In genomic region chr6:150143521-150144293, GRCh38 we compare ENCODE assay signal across 8 cellular contexts. TPM values are rescaled to one million over a fixed set of nuclear protein-coding genes. Genes with fewer than 3 reads are reported as not detected.
A peak's percentile ranks its signal among the peaks of the same experiment; 100 is the strongest.
DNase-seq lines count a peak whose midpoint lies in the region; ATAC-seq, FAIRE-seq and TF ChIP-seq lines count a peak whose summit lies in the region.

No MANE protein-coding gene starts in this region.

- no peak overlapping the region for H3K9ac ChIP-seq in HepG2 (ENCODE audit: insufficient read depth, low read depth, low read length)

- no peak for TF ChIP-seq POLR2A in body of pancreas (IDR thresholded peaks at IDR 0.05)
- no peak for TF ChIP-seq POLR2A in HepG2 (IDR thresholded peaks at IDR 0.05; ENCODE audit: insufficient read depth in 1 of 2, low read depth in 2 of 2, low read length in 2 of 2)
- TF ChIP-seq POLR2A in upper lobe of left lung (IDR thresholded peaks at IDR 0.05): no peak

- CTCF ChIA-PET in activated CD4-positive, alpha-beta T cell treated with anti-CD3 and anti-CD28 coated beads for 36 hours (lab: Charles Lee): interaction anchor here (1.4 kb wide), 1 partner anchor 15 kb away, joined by 3 read pairs; no protein-coding TSS in a partner anchor
- CTCF ChIA-PET in HepG2 (lab: Yijun Ruan, JAX; ENCODE audit: low intra/inter-chr PET ratio, low total read pairs): no interaction called here

- no peaks in the 10 kb centered on the region for H4K20me1 ChIP-seq in HepG2 (ENCODE audit: insufficient read depth, low read length)

- no peak overlapping the region for H3K4me3 Mint-ChIP-seq in activated CD4-positive, alpha-beta T cell treated with anti-CD3 and anti-CD28 coated beads for 36 hours

- H3K36me3 Mint-ChIP-seq in activated CD4-positive, alpha-beta T cell treated with anti-CD3 and anti-CD28 coated beads for 36 hours (ENCODE audit: low read depth): no peaks in the 10 kb centered on the region

- WGBS in body of pancreas, 2 donors: 2% methylated on average over 32 to 52 of the region's 53 CpGs
- 29% methylated on average over 26 of the region's 53 CpGs for WGBS in HepG2 (ENCODE audit: low lambda C conversion rate)
- WGBS in upper lobe of left lung, 2 donors: 5 to 12% methylated on average over 12 to 37 of the region's 53 CpGs

- H3K27ac ChIP-seq in body of pancreas (no peak overlapping the region), HepG2 (ENCODE audit: extremely low read length, insufficient read depth, low read length) (no peak overlapping the region), upper lobe of left lung (peak overlapping the region in 3 of 4 donors; percentile 59 to 75 (median 72))

- H3K4me1 ChIP-seq in body of pancreas (peaks cover 22% of the 10 kb centered on the region), HepG2 (ENCODE audit: insufficient read depth, low read length) (no peaks in the 10 kb centered on the region), upper lobe of left lung (peaks cover 18 to 30% (median 21%) of the 10 kb centered on the region in 4 donors)

- no peaks in the 10 kb centered on the region for H3K9me3 ChIP-seq in body of pancreas
- H3K9me3 ChIP-seq in HepG2 (ENCODE audit: low read length): no peaks in the 10 kb centered on the region
- H3K9me3 ChIP-seq in upper lobe of left lung: no peaks in the 10 kb centered on the region

- peak; percentile 11 for DNase-seq in activated CD4-positive, alpha-beta T cell treated with anti-CD3 and anti-CD28 coated beads for 36 hours
- no peak for DNase-seq in activated CD4-positive, alpha-beta T cell treated with anti-CD3 and anti-CD28 coated beads, Interleukin-2, amount 50 U/mL, for 48 hours
- DNase-seq in body of pancreas: peak in 1 of 4 donors; percentile 13
- no peak for DNase-seq in HepG2 (ENCODE audit: low spot score)
- peak; percentile 36 to 85 for DNase-seq in upper lobe of left lung
- no peak for DNase-seq in HTR-8/SVneo (ENCODE audit: insufficient read length, low spot score)

- H3K4me3 ChIP-seq in body of pancreas (peak overlapping the region in 1 of 2 donors; percentile 31), HepG2 (replicated peaks in 1 of 3; ENCODE audit: insufficient read depth in 1 of 3, low read depth in 2 of 3, low read length in 3 of 3) (no peak overlapping the region), upper lobe of left lung (peak overlapping the region; percentile 22 to 64 (median 58))

- no peaks in the 10 kb centered on the region for H3K79me2 ChIP-seq in HepG2 (ENCODE audit: insufficient read depth, low read length)

- no peak for ATAC-seq in activated CD4-positive, alpha-beta T cell treated with anti-CD3 and anti-CD28 coated beads for 36 hours
- ATAC-seq in body of pancreas: peak; percentile 17
- ATAC-seq in HepG2: peak; percentile 60
- peak; percentile 12 to 22 for ATAC-seq in upper lobe of left lung (ENCODE audit: low FRiP score in 2 of 2)
- ATAC-seq in HG03095 (IDR thresholded peaks at IDR 0.05; ENCODE audit: unreplicated experiment): no peak
- ATAC-seq in GM18517 (IDR thresholded peaks at IDR 0.05; ENCODE audit: unreplicated experiment): no peak

- H3K9me3 Mint-ChIP-seq in activated CD4-positive, alpha-beta T cell treated with anti-CD3 and anti-CD28 coated beads for 36 hours (ENCODE audit: low read depth): no peaks in the 10 kb centered on the region

- POLR2A ChIA-PET in activated CD4-positive, alpha-beta T cell treated with anti-CD3 and anti-CD28 coated beads for 36 hours (lab: Charles Lee): no interaction called here
- POLR2A ChIA-PET in HepG2 (lab: Yijun Ruan, JAX): no interaction called here

- peaks cover 18% of the 10 kb centered on the region for H3K4me1 Mint-ChIP-seq in activated CD4-positive, alpha-beta T cell treated with anti-CD3 and anti-CD28 coated beads for 36 hours

- intact Hi-C loops in activated CD4-positive, alpha-beta T cell treated with anti-CD3 and anti-CD28 coated beads for 36 hours (cut with DNase I, micrococcal nuclease): no loop called here
- intact Hi-C loops in body of pancreas (cut with DNase I) (no loop called here), HepG2 (cut with micrococcal nuclease; ENCODE audit: unreplicated experiment) (no loop called here)

- TF ChIP-seq RAD21 in HepG2 (CRISPR knock-in tag; IDR thresholded peaks at IDR 0.05): no peak

- no TSS peak for BruUV-seq in HepG2 (replicated peaks; lab: Mats Ljungman, UMichigan)

- peaks cover 67% of the 10 kb centered on the region for H3K27me3 Mint-ChIP-seq in activated CD4-positive, alpha-beta T cell treated with anti-CD3 and anti-CD28 coated beads for 36 hours

- H2AFZ ChIP-seq in HepG2 (ENCODE audit: low read length): no peak overlapping the region

- in situ Hi-C loops in HepG2 (cut with HindIII; ENCODE audit: extremely low pct_ligation_motif_present, low pct_unique_long_range_greater_than_20kb): no loop called here

- TF ChIP-seq EP300 in HepG2 (IDR thresholded peaks at IDR 0.05; ENCODE audit: low read depth in 2 of 2, low read length in 2 of 2) (no peak), HepG2 (CRISPR knock-in tag; IDR thresholded peaks at IDR 0.05; ENCODE audit: borderline replicate concordance) (no peak), upper lobe of left lung (IDR thresholded peaks at IDR 0.05) (no peak)

- H3K27me3 ChIP-seq in body of pancreas: peaks cover 0 to 5% of the 10 kb centered on the region in 2 donors
- peaks cover 4 to 60% of the 10 kb centered on the region in 2 experiments for H3K27me3 ChIP-seq in HepG2 (ENCODE audit: control insufficient read depth in 1 of 2, insufficient read depth in 2 of 2, low read length in 2 of 2)
- H3K27me3 ChIP-seq in upper lobe of left lung: peaks cover 0 to 23% (median 15%) of the 10 kb centered on the region in 4 donors

- H3K27ac Mint-ChIP-seq in activated CD4-positive, alpha-beta T cell treated with anti-CD3 and anti-CD28 coated beads for 36 hours: no peak overlapping the region

- TF ChIP-seq CTCF in body of pancreas (IDR thresholded peaks at IDR 0.05): no peak
- TF ChIP-seq CTCF in HepG2 (CRISPR knock-in tag; IDR thresholded peaks at IDR 0.05): no peak
- TF ChIP-seq CTCF in upper lobe of left lung (IDR thresholded peaks at IDR 0.05): no peak

- FAIRE-seq in HepG2 (lab: Jason Lieb, UNC) (no peak), HTR-8/SVneo (lab: Jason Lieb, UNC) (no peak)

- H3K36me3 ChIP-seq in body of pancreas (replicated peaks in 1 of 2; ENCODE audit: insufficient read depth in 1 of 2, low read depth in 2 of 2) (no peaks in the 10 kb centered on the region), HepG2 (replicated peaks in 1 of 2; ENCODE audit: control insufficient read depth in 1 of 2, insufficient read depth in 2 of 2, low read length in 2 of 2) (no peaks in the 10 kb centered on the region), upper lobe of left lung (no peaks in the 10 kb centered on the region)

- H3K4me2 ChIP-seq in HepG2 (ENCODE audit: low read depth, low read length): peak overlapping the region; percentile 18; the same call in 1 of the 2 replicates

TF ChIP-seq in HepG2, 621 proteins besides CTCF, POLR2A, EP300 and RAD21 (continues in another document):
- TF ChIP-seq HBP1 (CRISPR knock-in tag; IDR thresholded peaks at IDR 0.05; ENCODE audit: low read depth) (no peak), MATR3 (CRISPR knock-in tag; IDR thresholded peaks at IDR 0.05) (no peak), EZH2 (conservative IDR thresholded peaks at IDR 0.05; ENCODE audit: low read depth, low read length) (no peak), MAFK (conservative IDR thresholded peaks at IDR 0.05 in 1 of 2, IDR thresholded peaks at IDR 0.05 in 1 of 2; ENCODE audit: low read length in 2 of 2) (no peak), ZNF33A (CRISPR knock-in tag; IDR thresholded peaks at IDR 0.05; ENCODE audit: borderline replicate concordance) (no peak), ZNF20 (CRISPR knock-in tag; IDR thresholded peaks at IDR 0.05) (no peak)

RNA-seq across cellular contexts. Expression of gene PPP1R14C, which starts 0.9 kb away (rescaled TPM):
- total RNA-seq in activated CD4-positive, alpha-beta T cell treated with anti-CD3 and anti-CD28 coated beads for 36 hours: under 1 TPM in 1 of 2 experiments, not detected in 1; 0.21 TPM
- total RNA-seq in body of pancreas (under 1 TPM; 0.26 to 0.33 TPM), HepG2 (2016; rRNA removed; fragmentation: Illumina TruSeq; extraction: Trizol) (not detected in 2 replicates), upper lobe of left lung (10 to 100 TPM; 12.0 to 34.5 (median 16.8) TPM)
- not detected in 2 replicates for total RNA-seq in HepG2 (2016; cell fraction: cytosol; rRNA removed; fragmentation: Illumina TruSeq; extraction: Trizol; ENCODE audit: low read depth)
- not detected in 2 replicates for total RNA-seq in HepG2 (2016; cell fraction: insoluble cytoplasmic fraction; rRNA removed; fragmentation: Illumina TruSeq; extraction: Trizol)
- not detected in 2 replicates for total RNA-seq in HepG2 (2016; cell fraction: membrane; rRNA removed; fragmentation: Illumina TruSeq; extraction: Trizol)
- total RNA-seq in HepG2 (2016; cell fraction: nucleus; rRNA removed; fragmentation: Illumina TruSeq; extraction: Trizol): not detected in 2 replicates
- polyA plus RNA-seq in HepG2 (2011; rRNA removed): not detected in 2 replicates
- not detected in 2 replicates for polyA plus RNA-seq in HepG2 (2011; cell fraction: cytosol; rRNA removed)
- not detected in 2 replicates for polyA plus RNA-seq in HepG2 (2011; cell fraction: nucleus; rRNA removed)
- polyA plus RNA-seq in HepG2 (2012): not detected in 2 replicates
- not detected in 2 replicates for polyA plus RNA-seq in HepG2 (2016; cell fraction: cytosol; fragmentation: Illumina TruSeq; extraction: Trizol; ENCODE audit: low read depth)
- not detected in 2 replicates for polyA plus RNA-seq in HepG2 (2016; cell fraction: insoluble cytoplasmic fraction; fragmentation: Illumina TruSeq; extraction: Trizol; ENCODE audit: low read depth)
- not detected in 2 replicates for polyA plus RNA-seq in HepG2 (2016; cell fraction: membrane; fragmentation: Illumina TruSeq; extraction: Trizol; ENCODE audit: low read depth)
- not detected in 2 replicates for polyA plus RNA-seq in HepG2 (2016; cell fraction: nucleus; fragmentation: Illumina TruSeq; extraction: Trizol; ENCODE audit: insufficient read depth, low read depth)
- not detected in 2 replicates for polyA minus RNA-seq in HepG2 (2011; rRNA and poly(A)+ RNA removed; ENCODE audit: low replicate concordance)
- polyA minus RNA-seq in HepG2 (2011; cell fraction: cytosol; rRNA and poly(A)+ RNA removed): not detected in 2 replicates
- not detected in 2 replicates for polyA minus RNA-seq in HepG2 (2011; cell fraction: nucleus; rRNA and poly(A)+ RNA removed)

Comparison
In these comparisons a context has a peak if more than half of its experiments do, and no peak if none do; other contexts are left out.
1. DNase-seq: peak in activated CD4-positive, alpha-beta T cell treated with anti-CD3 and anti-CD28 coated beads for 36 hours (single experiment) and upper lobe of left lung (2 of 2); none in activated CD4-positive, alpha-beta T cell treated with anti-CD3 and anti-CD28 coated beads, Interleukin-2, amount 50 U/mL, for 48 hours (0 of 2), HepG2 (single experiment) and HTR-8/SVneo (single experiment).
2. ATAC-seq: peak in body of pancreas (single experiment), HepG2 (single experiment) and upper lobe of left lung (2 of 2); none in activated CD4-positive, alpha-beta T cell treated with anti-CD3 and anti-CD28 coated beads for 36 hours (single experiment), HG03095 (single experiment) and GM18517 (single experiment).
3. H3K27ac ChIP-seq: peak in upper lobe of left lung (3 of 4); none in body of pancreas (0 of 4) and HepG2 (single experiment).
4. H3K4me3 ChIP-seq: peak in upper lobe of left lung (4 of 4); none in HepG2 (0 of 3).
5. RNA of gene PPP1R14C, which starts 0.9 kb away (total RNA-seq): 12.0 to 34.5 TPM in upper lobe of left lung; 0.26 to 0.33 TPM in body of pancreas, 0.21 TPM in activated CD4-positive, alpha-beta T cell treated with anti-CD3 and anti-CD28 coated beads for 36 hours and not detected in HepG2; every median in the first group is over 4 times any median in the second.